In genomic region chr7:55365680-55366460, GRCh38 we compare ENCODE assay signal across 1 cellular context.
A peak's percentile ranks its signal among the peaks of the same experiment; 100 is the strongest.
TF ChIP-seq lines count a peak whose summit lies in the region.

No MANE protein-coding gene starts in this region.

TF ChIP-seq in K562, 482 proteins besides CTCF, POLR2A, EP300 and RAD21 (continued from another document and continues in another):
- TF ChIP-seq ASH1L (IDR thresholded peaks at IDR 0.05; ENCODE audit: borderline replicate concordance, low read depth, partially characterized antibody) (peak; percentile 75), TAL1 (IDR thresholded peaks at IDR 0.05) (no peak), ZBTB33 (CRISPR knock-in tag; IDR thresholded peaks at IDR 0.05) (0 out of 2 replicates have a peak, but pooled peaks have one; percentile 14), KDM5B (IDR thresholded peaks at IDR 0.05; ENCODE audit: insufficient replicate concordance, low read depth, low read length) (peak; percentile 78), KLF1 (tag; IDR thresholded peaks at IDR 0.05) (peak; percentile 58; the same call in 1 of the 2 replicates), SOX6 (IDR thresholded peaks at IDR 0.05) (peak; percentile 28; the same call in 1 of the 2 replicates), MBD2 (IDR thresholded peaks at IDR 0.05; ENCODE audit: borderline replicate concordance, low read depth) (peak; percentile 88), ATF2 (CRISPR knock-in tag; IDR thresholded peaks at IDR 0.05) (no peak), SMAD3 (CRISPR knock-in tag; conservative IDR thresholded peaks at IDR 0.05) (no peak), ZNF77 (CRISPR knock-in tag; IDR thresholded peaks at IDR 0.05) (no peak), MED1 (CRISPR knock-in tag; IDR thresholded peaks at IDR 0.05; ENCODE audit: borderline replicate concordance) (no peak), KHSRP (IDR thresholded peaks at IDR 0.05) (peak; percentile 95), MNT (conservative IDR thresholded peaks at IDR 0.05) (peak in 1 of 2 experiments; percentile 86), THAP7 (CRISPR knock-in tag; IDR thresholded peaks at IDR 0.05) (0 out of 2 replicates have a peak, but pooled peaks have one; percentile 22), JUN (IDR thresholded peaks at IDR 0.05; ENCODE audit: borderline replicate concordance, low read depth, low read length) (no peak), JUN (CRISPR knock-in tag; IDR thresholded peaks at IDR 0.05; ENCODE audit: borderline replicate concordance) (no peak), HMGXB4 (CRISPR knock-in tag; IDR thresholded peaks at IDR 0.05) (no peak; the same call in none of the 2 replicates), RREB1 (CRISPR knock-in tag; IDR thresholded peaks at IDR 0.05) (peak; percentile 77), GATA2 (CRISPR knock-in tag; IDR thresholded peaks at IDR 0.05) (no peak), EP400 (IDR thresholded peaks at IDR 0.05) (peak; percentile 94), VEZF1 (CRISPR knock-in tag; IDR thresholded peaks at IDR 0.05) (peak; percentile 58), CBX3 (IDR thresholded peaks at IDR 0.05; ENCODE audit: borderline replicate concordance in 1 of 2, low read length in 2 of 2) (no peak), ZNF780A (CRISPR knock-in tag; IDR thresholded peaks at IDR 0.05) (no peak), NR4A1 (CRISPR knock-in tag; IDR thresholded peaks at IDR 0.05) (no peak), NR4A1 (tag; IDR thresholded peaks at IDR 0.05) (no peak; the same call in 1 of the 2 replicates), CC2D1A (IDR thresholded peaks at IDR 0.05) (no peak), FIP1L1 (IDR thresholded peaks at IDR 0.05; ENCODE audit: low read depth, low read length, poor library complexity, severe bottlenecking) (peak; percentile 59), CREBBP (IDR thresholded peaks at IDR 0.05; ENCODE audit: low read depth, low read length) (no peak), RBM17 (IDR thresholded peaks at IDR 0.05; ENCODE audit: borderline replicate concordance, low read depth, low read length) (no peak), ELK3 (CRISPR knock-in tag; IDR thresholded peaks at IDR 0.05) (no peak), TBL1XR1 (IDR thresholded peaks at IDR 0.05; ENCODE audit: low read length in 2 of 2) (peak in 1 of 2 experiments; percentile 85; a peak in 2 of 4 replicates), ZNF785 (CRISPR knock-in tag; IDR thresholded peaks at IDR 0.05) (no peak), TGIF2 (CRISPR knock-in tag; IDR thresholded peaks at IDR 0.05) (no peak), U2AF2 (optimal IDR thresholded peaks at IDR 0.05; ENCODE audit: low read depth, low read length) (no peak), ATF3 (IDR thresholded peaks at IDR 0.05) (peak; percentile 80), ATF3 (CRISPR knock-in tag; conservative IDR thresholded peaks at IDR 0.05) (0 out of 2 replicates have a peak, but pooled peaks have one; percentile 56), THRB (CRISPR knock-in tag; conservative IDR thresholded peaks at IDR 0.05) (no peak)
